In the genomic region with DNA sequence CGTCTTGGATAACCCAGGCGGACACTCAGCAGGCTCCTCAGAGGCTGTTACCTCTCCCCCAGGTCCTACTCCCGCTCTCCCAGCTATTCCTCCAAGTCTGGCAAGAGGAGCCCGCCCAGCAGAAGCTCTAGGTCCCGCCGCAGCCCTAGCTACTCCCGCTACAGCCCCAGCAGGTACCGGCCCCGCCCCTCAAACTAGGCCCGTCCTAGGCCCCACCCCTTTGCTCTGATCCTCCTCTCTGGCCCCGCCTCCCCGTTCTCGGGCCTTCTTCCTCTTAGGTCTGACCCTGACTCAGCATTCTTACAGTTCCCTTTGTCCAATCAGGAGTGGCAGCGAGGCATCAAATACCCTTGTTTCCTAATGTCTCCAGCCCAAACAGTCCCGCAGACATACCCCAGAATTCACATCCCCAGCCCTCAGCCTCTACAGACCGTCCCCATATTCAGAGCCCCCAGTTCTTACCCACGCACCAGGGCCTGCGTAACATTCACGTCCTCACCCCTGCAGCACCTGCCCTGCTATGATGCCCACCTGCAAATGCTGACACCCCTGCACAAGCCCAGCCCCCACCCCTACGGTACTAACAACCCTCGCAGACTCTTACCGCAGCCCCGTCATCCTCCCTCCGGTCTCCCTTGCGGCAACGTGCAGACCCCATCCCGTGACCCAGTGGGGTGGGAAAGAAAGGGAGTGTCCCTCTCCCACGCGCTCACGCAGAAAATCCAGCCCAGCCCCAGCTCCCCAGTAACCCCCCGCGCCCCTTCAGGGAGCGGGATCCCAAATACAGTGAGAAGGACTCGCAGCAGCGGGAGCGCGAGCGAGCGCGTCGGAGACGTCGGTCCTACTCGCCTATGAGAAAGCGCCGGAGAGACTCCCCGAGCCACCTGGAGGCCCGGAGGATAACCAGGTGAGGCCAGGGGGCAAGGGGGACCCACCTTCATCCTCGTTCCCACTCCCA, we compare ENCODE assay signal across 1 cellular context.
A peak's percentile ranks its signal among the peaks of the same experiment; 100 is the strongest.
TF ChIP-seq lines count a peak whose summit lies in the region.

No MANE protein-coding gene starts in this region.

TF ChIP-seq in WTC11, 78 proteins besides CTCF, POLR2A, EP300 and RAD21 (continued from another document):
- TF ChIP-seq, protein P1, sequence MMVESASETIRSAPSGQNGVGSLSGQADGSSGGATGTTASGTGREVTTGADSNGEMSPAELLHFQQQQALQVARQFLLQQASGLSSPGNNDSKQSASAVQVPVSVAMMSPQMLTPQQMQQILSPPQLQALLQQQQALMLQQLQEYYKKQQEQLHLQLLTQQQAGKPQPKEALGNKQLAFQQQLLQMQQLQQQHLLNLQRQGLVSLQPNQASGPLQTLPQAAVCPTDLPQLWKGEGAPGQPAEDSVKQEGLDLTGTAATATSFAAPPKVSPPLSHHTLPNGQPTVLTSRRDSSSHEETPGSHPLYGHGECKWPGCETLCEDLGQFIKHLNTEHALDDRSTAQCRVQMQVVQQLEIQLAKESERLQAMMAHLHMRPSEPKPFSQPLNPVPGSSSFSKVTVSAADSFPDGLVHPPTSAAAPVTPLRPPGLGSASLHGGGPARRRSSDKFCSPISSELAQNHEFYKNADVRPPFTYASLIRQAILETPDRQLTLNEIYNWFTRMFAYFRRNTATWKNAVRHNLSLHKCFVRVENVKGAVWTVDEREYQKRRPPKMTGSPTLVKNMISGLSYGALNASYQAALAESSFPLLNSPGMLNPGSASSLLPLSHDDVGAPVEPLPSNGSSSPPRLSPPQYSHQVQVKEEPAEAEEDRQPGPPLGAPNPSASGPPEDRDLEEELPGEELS (CRISPR knock-in tag; IDR thresholded peaks at IDR 0.05) = peak; percentile 55; the same call in 1 of the 2 replicates
- TF ChIP-seq, protein P2, sequence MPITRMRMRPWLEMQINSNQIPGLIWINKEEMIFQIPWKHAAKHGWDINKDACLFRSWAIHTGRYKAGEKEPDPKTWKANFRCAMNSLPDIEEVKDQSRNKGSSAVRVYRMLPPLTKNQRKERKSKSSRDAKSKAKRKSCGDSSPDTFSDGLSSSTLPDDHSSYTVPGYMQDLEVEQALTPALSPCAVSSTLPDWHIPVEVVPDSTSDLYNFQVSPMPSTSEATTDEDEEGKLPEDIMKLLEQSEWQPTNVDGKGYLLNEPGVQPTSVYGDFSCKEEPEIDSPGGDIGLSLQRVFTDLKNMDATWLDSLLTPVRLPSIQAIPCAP (CRISPR knock-in tag; IDR thresholded peaks at IDR 0.05) = no peak
- no peak for TF ChIP-seq JAZF1 (CRISPR knock-in tag; IDR thresholded peaks at IDR 0.05)
